Comparison of ENCODE assay signal across 8 cellular contexts in the genomic region with DNA sequence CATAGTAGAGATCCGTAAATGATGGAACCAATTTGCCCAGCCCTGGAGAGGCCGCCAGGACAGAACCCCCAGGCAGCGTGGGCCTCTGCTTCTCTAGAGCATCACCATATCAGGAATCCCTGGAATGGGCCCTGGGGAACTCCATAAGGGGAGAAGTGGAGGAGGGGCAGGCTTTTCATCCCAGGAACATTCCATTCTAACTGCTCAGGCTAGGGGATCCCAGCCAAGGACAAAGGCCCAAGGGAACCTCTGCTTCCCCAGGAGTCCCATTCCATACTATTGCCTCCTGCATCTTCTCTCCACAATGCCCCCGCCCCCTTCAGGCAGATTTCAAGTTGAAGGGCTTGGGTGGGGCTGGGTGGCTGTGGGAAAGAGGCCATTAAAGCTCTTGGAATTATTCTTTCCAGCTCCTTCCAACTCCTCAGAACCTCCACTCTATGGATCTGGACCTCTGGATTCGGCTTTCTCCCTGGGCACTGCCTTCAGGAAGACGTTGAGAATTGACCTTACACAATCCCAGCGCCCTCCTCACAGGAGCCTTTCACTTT. TPM values are rescaled to one million over a fixed set of nuclear protein-coding genes. Genes with fewer than 3 reads are reported as not detected.
DNase-seq lines count a peak whose midpoint lies in the region; ATAC-seq and TF ChIP-seq lines count a peak whose summit lies in the region.

No MANE protein-coding gene starts in this region.

- no peak overlapping the region for H3K4me3 ChIP-seq in adrenal gland
- no peak overlapping the region for H3K4me3 ChIP-seq in right atrium auricular region

- WGBS in adrenal gland, 4 donors: 75 to 89% (median 80%) methylated on average over 7 of the region's 7 CpGs

- no peak for TF ChIP-seq POLR2A in adrenal gland (IDR thresholded peaks at IDR 0.05)

- H3K36me3 ChIP-seq in ES-I3 (ENCODE audit: insufficient read depth, low read length): no peaks in the 10 kb centered on the region
- no peaks in the 10 kb centered on the region for H3K36me3 ChIP-seq in adrenal gland (replicated peaks in 1 of 2)
- no peaks in the 10 kb centered on the region for H3K36me3 ChIP-seq in right atrium auricular region

- H3K9me3 ChIP-seq in ES-I3 (ENCODE audit: control insufficient read depth, insufficient read depth, low read length): no peaks in the 10 kb centered on the region
- no peaks in the 10 kb centered on the region for H3K9me3 ChIP-seq in adrenal gland (replicated peaks in 1 of 3)
- no peaks in the 10 kb centered on the region for H3K9me3 ChIP-seq in right atrium auricular region

- peaks cover 54% of the 10 kb centered on the region for H3K4me1 ChIP-seq in ES-I3 (ENCODE audit: insufficient read depth, low read length)
- H3K4me1 ChIP-seq in adrenal gland (replicated peaks in 1 of 2): peaks cover 0 to 18% of the 10 kb centered on the region in 2 donors
- peaks cover 0 to 86% of the 10 kb centered on the region in 2 donors for H3K4me1 ChIP-seq in right atrium auricular region

- H3K27me3 ChIP-seq in adrenal gland: no peaks in the 10 kb centered on the region
- H3K27me3 ChIP-seq in right atrium auricular region: no peaks in the 10 kb centered on the region

- H3K9ac ChIP-seq in ES-I3 (ENCODE audit: low read depth, low read length): peak overlapping the region; percentile 17

- ATAC-seq in HG03159 (IDR thresholded peaks at IDR 0.05; ENCODE audit: unreplicated experiment): no peak
- no peak for ATAC-seq in GM19324 (IDR thresholded peaks at IDR 0.05; ENCODE audit: low FRiP score, unreplicated experiment)

- intact Hi-C loops in adrenal gland (cut with DNase I): loop anchor here (5.0 kb wide), 3 partner anchors 33 to 98 kb away; no protein-coding TSS in a partner anchor

- DNase-seq in adrenal gland (peak in 6 of 7 donors; percentile 58 to 87 (median 70)), right atrium auricular region (ENCODE audit: low spot score) (peak; percentile 76), renal cortical epithelial cell (ENCODE audit: low read depth) (peak; percentile 98), KG1 (lab: John Stamatoyannopoulos, UW) (no peak), DMS 273 (lab: John Stamatoyannopoulos, UW; ENCODE audit: unreplicated experiment) (no peak)

- TF ChIP-seq CTCF in adrenal gland (IDR thresholded peaks at IDR 0.05): no peak
- no peak for TF ChIP-seq CTCF in right atrium auricular region (IDR thresholded peaks at IDR 0.05)

- H3K27ac ChIP-seq in adrenal gland: peak overlapping the region in 3 of 5 donors; percentile 49 to 87 (median 57)
- peak overlapping the region; percentile 81 to 89 for H3K27ac ChIP-seq in right atrium auricular region

RNA-seq across cellular contexts. Expression of gene TRNP1, which starts 6.0 kb away (rescaled TPM):
- total RNA-seq in adrenal gland (10 to 100 TPM in 3 of 8 donors, 1 to 10 TPM in 5; 3.9 to 27.8 (median 6.5) TPM), right atrium auricular region (100 to 1,000 TPM in 1 of 2 donors, 10 to 100 TPM in 1; 72.5 to 151 TPM), renal cortical epithelial cell (86.7 and 106 TPM in 2 replicates)
- polyA plus RNA-seq in adrenal gland: 10 to 100 TPM in 1 of 3 donors, 1 to 10 TPM in 2; 4.6 to 11.1 (median 9.0) TPM

RNA-seq across cellular contexts. Expression of gene TENT5B, which starts 13.1 kb away (rescaled TPM):
- total RNA-seq in adrenal gland (1 to 10 TPM in 4 of 8 donors, under 1 TPM in 4; 0.55 to 7.1 (median 1.00) TPM), right atrium auricular region (10 to 100 TPM; 31.6 to 34.8 TPM), renal cortical epithelial cell (9.6 and 22.3 TPM in 2 replicates)
- 1 to 10 TPM in 2 of 3 donors, under 1 TPM in 1; 0.51 to 2.8 (median 1.2) TPM for polyA plus RNA-seq in adrenal gland

RNA-seq across cellular contexts. Expression of gene KDF1, which starts 39.2 kb away (rescaled TPM):
- 1 to 10 TPM in 6 of 8 donors, under 1 TPM in 2; 0.53 to 4.0 (median 1.5) TPM for total RNA-seq in adrenal gland
- under 1 TPM; 0.15 to 0.56 (median 0.54) TPM for polyA plus RNA-seq in adrenal gland
- under 1 TPM; 0.26 to 0.86 TPM for total RNA-seq in right atrium auricular region
- total RNA-seq in renal cortical epithelial cell: 2.0 and 7.1 TPM in 2 replicates

Comparison
In these comparisons a context has a peak if more than half of its experiments do, and no peak if none do; other contexts are left out.
1. DNase-seq: peak in adrenal gland (6 of 7), right atrium auricular region (single experiment) and renal cortical epithelial cell (single experiment); none in KG1 (single experiment) and DMS 273 (single experiment).